Comparison of ENCODE assay signal across 1 cellular context in genomic region chr16:51002889-51003490, GRCh38.
A peak's percentile ranks its signal among the peaks of the same experiment; 100 is the strongest.
TF ChIP-seq lines count a peak whose summit lies in the region.

No MANE protein-coding gene starts in this region.

TF ChIP-seq in HepG2, 621 proteins besides CTCF, POLR2A, EP300 and RAD21 (continued from another document):
- TF ChIP-seq E2F5 (CRISPR knock-in tag; conservative IDR thresholded peaks at IDR 0.05) (no peak), GABPA (IDR thresholded peaks at IDR 0.05; ENCODE audit: low read depth, low read length) (no peak), GABPA (CRISPR knock-in tag; IDR thresholded peaks at IDR 0.05; ENCODE audit: low read depth) (peak; percentile 48), ZNF777 (CRISPR knock-in tag; IDR thresholded peaks at IDR 0.05) (no peak), ELF1 (CRISPR knock-in tag; IDR thresholded peaks at IDR 0.05) (peak; percentile 49), ZNF451 (CRISPR knock-in tag; IDR thresholded peaks at IDR 0.05) (no peak)
